ENCODE assay signal across 8 cellular contexts in the genomic region with DNA sequence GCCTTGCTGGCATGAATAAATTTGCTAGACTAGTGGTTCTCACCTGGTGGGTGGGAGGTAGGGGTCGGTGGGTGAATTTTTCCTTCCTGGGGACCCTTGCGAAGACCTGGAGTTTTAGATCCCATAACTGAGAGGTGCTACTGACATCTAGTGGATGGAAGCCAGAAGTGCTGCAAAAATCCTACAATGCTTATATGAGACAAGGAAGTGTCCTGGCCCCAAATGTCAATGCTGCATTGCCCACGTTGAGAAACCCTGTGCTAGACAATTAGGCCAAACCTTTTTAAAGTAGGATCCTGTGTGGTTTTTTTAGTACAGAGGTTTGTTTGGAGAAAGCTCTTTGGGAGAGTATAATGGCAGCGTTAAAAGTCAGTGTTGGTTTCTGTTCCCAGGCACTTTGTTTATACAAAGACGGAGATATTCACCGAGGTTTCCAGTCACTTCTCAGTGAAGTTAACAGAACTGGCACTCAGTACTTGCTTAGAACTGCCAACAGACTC. TPM values are rescaled to one million over a fixed set of nuclear protein-coding genes. Genes with fewer than 3 reads are reported as not detected.
DNase-seq lines count a peak whose midpoint lies in the region; ATAC-seq and TF ChIP-seq lines count a peak whose summit lies in the region.

No MANE protein-coding gene starts in this region.

- ATAC-seq in GM18907 (IDR thresholded peaks at IDR 0.05; ENCODE audit: unreplicated experiment) (peak; percentile 75), HG03159 (IDR thresholded peaks at IDR 0.05; ENCODE audit: unreplicated experiment) (peak; percentile 66)

- peaks cover 40% of the 10 kb centered on the region for H3K4me1 Mint-ChIP-seq in activated T-helper 1 cell treated with anti-CD3 and anti-CD28 coated beads, Interleukin-12 subunit alpha, Interleukin-12 subunit beta, Interleukin-2, Interleukin-4 antibody, amounts not matched to agents 30 ng/mL and 10 ng/mL and 1 ng/mL, durations not matched to agents 14 hours and 24 hours and 36 hours (ENCODE audit: low read depth)

- peak overlapping the region; percentile 20 for H3K27ac Mint-ChIP-seq in activated T-helper 1 cell treated with anti-CD3 and anti-CD28 coated beads, Interleukin-12 subunit alpha, Interleukin-12 subunit beta, Interleukin-2, Interleukin-4 antibody, amounts not matched to agents 30 ng/mL and 10 ng/mL and 1 ng/mL, durations not matched to agents 14 hours and 24 hours and 36 hours

- no peaks in the 10 kb centered on the region for H3K27me3 ChIP-seq in neutrophil

- H3K36me3 Mint-ChIP-seq in activated T-helper 1 cell treated with anti-CD3 and anti-CD28 coated beads, Interleukin-12 subunit alpha, Interleukin-12 subunit beta, Interleukin-2, Interleukin-4 antibody, amounts not matched to agents 30 ng/mL and 10 ng/mL and 1 ng/mL, durations not matched to agents 14 hours and 24 hours and 36 hours (ENCODE audit: low read depth): peaks cover 31% of the 10 kb centered on the region

- H3K4me1 ChIP-seq in neutrophil (ENCODE audit: control insufficient read depth in 1 of 2, insufficient read depth in 1 of 2, low read depth in 1 of 2, low read length in 1 of 2): peaks cover 54 to 59% of the 10 kb centered on the region in 2 experiments

- H3K4me3 Mint-ChIP-seq in activated T-helper 1 cell treated with anti-CD3 and anti-CD28 coated beads, Interleukin-12 subunit alpha, Interleukin-12 subunit beta, Interleukin-2, Interleukin-4 antibody, amounts not matched to agents 30 ng/mL and 10 ng/mL and 1 ng/mL, durations not matched to agents 14 hours and 24 hours and 36 hours: no peak overlapping the region

- no peaks in the 10 kb centered on the region for H3K27me3 Mint-ChIP-seq in activated T-helper 1 cell treated with anti-CD3 and anti-CD28 coated beads, Interleukin-12 subunit alpha, Interleukin-12 subunit beta, Interleukin-2, Interleukin-4 antibody, amounts not matched to agents 30 ng/mL and 10 ng/mL and 1 ng/mL, durations not matched to agents 14 hours and 24 hours and 36 hours (ENCODE audit: insufficient read depth)

- TF ChIP-seq CTCF in foreskin fibroblast (IDR thresholded peaks at IDR 0.05; ENCODE audit: low read depth, low read length): peak; percentile 84
- TF ChIP-seq CTCF in neutrophil (IDR thresholded peaks at IDR 0.05): peak; percentile 84

- H3K36me3 ChIP-seq in neutrophil: peaks cover 27% of the 10 kb centered on the region

- intact Hi-C loops in activated T-helper 1 cell treated with anti-CD3 and anti-CD28 coated beads, Interleukin-12 subunit alpha, Interleukin-12 subunit beta, Interleukin-2, Interleukin-4 antibody, amounts not matched to agents 30 ng/mL and 10 ng/mL and 1 ng/mL, durations not matched to agents 14 hours and 24 hours and 36 hours (cut with micrococcal nuclease): loop anchor here (1.0 kb wide), 6 partner anchors 9 to 461 kb away; partner anchors contain the start of gene SERPINB8

- H3K4me3 ChIP-seq in foreskin fibroblast (ENCODE audit: low read depth in 1 of 2, low read length in 2 of 2) (peak overlapping the region; percentile 25 to 59), neutrophil (ENCODE audit: low read depth in 1 of 2, low read length in 1 of 2) (no peak overlapping the region)

- H3K27ac ChIP-seq in neutrophil: peak overlapping the region; percentile 56

- H3K9me3 ChIP-seq in neutrophil: no peaks in the 10 kb centered on the region

- DNase-seq in COLO668 (lab: John Stamatoyannopoulos, UW; ENCODE audit: unreplicated experiment): peak; percentile 49
- peak; percentile 35 for DNase-seq in NCI-H510A (lab: John Stamatoyannopoulos, UW)
- peak; percentile 19 for DNase-seq in activated T-helper 1 cell treated with anti-CD3 and anti-CD28 coated beads, Interleukin-12 subunit alpha, Interleukin-12 subunit beta, Interleukin-2, Interleukin-4 antibody, amounts not matched to agents 30 ng/mL and 10 ng/mL and 1 ng/mL, durations not matched to agents 14 hours and 24 hours and 36 hours (ENCODE audit: low spot score)
- DNase-seq in foreskin fibroblast: peak; percentile 44 to 76
- no peak for DNase-seq in OCI-M2 (lab: John Stamatoyannopoulos, UW; ENCODE audit: unreplicated experiment)

- H3K9me3 Mint-ChIP-seq in activated T-helper 1 cell treated with anti-CD3 and anti-CD28 coated beads, Interleukin-12 subunit alpha, Interleukin-12 subunit beta, Interleukin-2, Interleukin-4 antibody, amounts not matched to agents 30 ng/mL and 10 ng/mL and 1 ng/mL, durations not matched to agents 14 hours and 24 hours and 36 hours: no peaks in the 10 kb centered on the region

RNA-seq across cellular contexts. Expression of gene SERPINB8, which starts 9.6 kb away (rescaled TPM):
- 22.8 and 25.7 TPM in 2 replicates for total RNA-seq in activated T-helper 1 cell treated with anti-CD3 and anti-CD28 coated beads, Interleukin-12 subunit alpha, Interleukin-12 subunit beta, Interleukin-2, Interleukin-4 antibody, amounts not matched to agents 30 ng/mL and 10 ng/mL and 1 ng/mL, durations not matched to agents 14 hours and 24 hours and 36 hours

RNA-seq across cellular contexts. Expression of gene HMSD, which starts 30.4 kb away (rescaled TPM):
- 19.7 and 27.8 TPM in 2 replicates for total RNA-seq in activated T-helper 1 cell treated with anti-CD3 and anti-CD28 coated beads, Interleukin-12 subunit alpha, Interleukin-12 subunit beta, Interleukin-2, Interleukin-4 antibody, amounts not matched to agents 30 ng/mL and 10 ng/mL and 1 ng/mL, durations not matched to agents 14 hours and 24 hours and 36 hours

Comparison
In these comparisons a context has a peak if more than half of its experiments do, and no peak if none do; other contexts are left out.
1. H3K4me3 ChIP-seq: peak in foreskin fibroblast (2 of 2); none in neutrophil (0 of 2).